Comparison of ENCODE assay signal across 8 cellular contexts in the genomic region with DNA sequence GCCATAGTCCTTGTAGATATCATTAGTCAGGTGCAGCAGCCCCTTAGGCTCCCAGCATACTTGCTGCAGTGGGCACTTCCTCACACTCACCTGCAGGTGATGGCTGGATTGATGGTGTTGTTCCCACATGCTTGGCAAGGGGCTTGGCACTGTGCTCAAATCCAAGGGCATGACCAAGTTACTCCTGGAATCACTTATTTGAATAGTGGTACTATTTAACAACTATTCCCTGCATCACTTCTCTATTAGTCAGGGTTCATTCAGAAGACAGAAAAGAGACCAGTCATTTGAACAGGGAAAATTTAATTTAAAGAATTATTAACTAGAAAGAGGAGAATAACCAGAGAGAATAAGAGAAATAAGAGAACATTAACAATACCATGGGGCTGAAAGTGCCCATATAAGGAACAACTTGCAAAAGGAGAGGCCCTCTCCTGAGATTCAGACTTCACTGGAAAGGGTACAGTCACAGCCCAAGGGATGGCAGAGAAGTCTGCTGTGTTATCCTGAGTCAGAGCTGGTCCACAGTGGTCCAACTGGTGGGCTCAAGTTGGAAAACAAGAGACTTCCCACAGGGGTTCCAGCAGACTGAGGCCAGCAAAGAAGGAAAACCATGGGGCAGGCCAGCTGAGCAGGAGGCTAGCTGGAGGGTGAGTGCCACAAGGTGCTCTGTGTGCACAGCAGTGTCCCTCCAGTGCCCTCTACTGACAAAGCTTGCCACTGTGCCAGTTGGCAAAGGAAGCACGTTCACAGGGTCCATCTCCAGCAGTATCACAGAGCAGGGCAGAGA. TPM values are rescaled to one million over a fixed set of nuclear protein-coding genes. Genes with fewer than 3 reads are reported as not detected.
A peak's percentile ranks its signal among the peaks of the same experiment; 100 is the strongest.
DNase-seq lines count a peak whose midpoint lies in the region; ATAC-seq lines count a peak whose summit lies in the region.

No MANE protein-coding gene starts in this region.

- H3K36me3 Mint-ChIP-seq in activated CD4-positive, alpha-beta T cell treated with anti-CD3 and anti-CD28 coated beads, Interleukin-2, amount 10 ng/mL, durations not matched to agents 24 days and 14 days (ENCODE audit: low read depth) = no peaks in the 10 kb centered on the region
- H3K36me3 Mint-ChIP-seq in naive thymus-derived CD8-positive, alpha-beta T cell = no peaks in the 10 kb centered on the region

- DNase-seq in activated naive CD4-positive, alpha-beta T cell treated with Interleukin-2 at 50 U/mL for 16 hours = peak; percentile 36
- DNase-seq in activated naive CD4-positive, alpha-beta T cell treated with anti-CD3 and anti-CD28 coated beads, Interleukin-2, amount 50 U/mL, for 16 hours = no peak
- DNase-seq in NCI-H128 (lab: John Stamatoyannopoulos, UW; ENCODE audit: unreplicated experiment) (peak; percentile 11), fibroblast of gingiva (ENCODE audit: low read depth) (peak; percentile 19), neuronal stem cell (ENCODE audit: low spot score) (no peak)
- peak; percentile 79 for DNase-seq in activated CD4-positive, alpha-beta T cell treated with anti-CD3 and anti-CD28 coated beads, Interleukin-2, amount 10 ng/mL, durations not matched to agents 24 days and 14 days
- DNase-seq in naive thymus-derived CD8-positive, alpha-beta T cell = peak in 1 of 10 donors; percentile 9

- no peaks in the 10 kb centered on the region for H3K9me3 Mint-ChIP-seq in activated CD4-positive, alpha-beta T cell treated with anti-CD3 and anti-CD28 coated beads, Interleukin-2, amount 10 ng/mL, durations not matched to agents 24 days and 14 days
- H3K9me3 Mint-ChIP-seq in naive thymus-derived CD8-positive, alpha-beta T cell = no peaks in the 10 kb centered on the region

- intact Hi-C loops in activated CD4-positive, alpha-beta T cell treated with anti-CD3 and anti-CD28 coated beads, Interleukin-2, amount 10 ng/mL, durations not matched to agents 24 days and 14 days (cut with micrococcal nuclease) = no loop called here

- no peak overlapping the region for H2AFZ ChIP-seq in neuronal stem cell (ENCODE audit: low read length)

- peaks cover under 1% of the 10 kb centered on the region for H3K4me1 Mint-ChIP-seq in activated CD4-positive, alpha-beta T cell treated with anti-CD3 and anti-CD28 coated beads, Interleukin-2, amount 10 ng/mL, durations not matched to agents 24 days and 14 days
- H3K4me1 Mint-ChIP-seq in naive thymus-derived CD8-positive, alpha-beta T cell = no peaks in the 10 kb centered on the region

- H3K9ac ChIP-seq in neuronal stem cell (ENCODE audit: low read depth, low read length, poor library complexity) = no peak overlapping the region

- no peak overlapping the region for H3K4me3 Mint-ChIP-seq in activated CD4-positive, alpha-beta T cell treated with anti-CD3 and anti-CD28 coated beads, Interleukin-2, amount 10 ng/mL, durations not matched to agents 24 days and 14 days
- no peak overlapping the region for H3K4me3 Mint-ChIP-seq in naive thymus-derived CD8-positive, alpha-beta T cell

- no peaks in the 10 kb centered on the region for H3K36me3 ChIP-seq in neuronal stem cell (replicated peaks in 1 of 2; ENCODE audit: control insufficient read depth in 2 of 2, insufficient read depth in 2 of 2, low read length in 2 of 2)

- no peak overlapping the region for H3K4ac ChIP-seq in neuronal stem cell (ENCODE audit: low read length)

- H4K8ac ChIP-seq in neuronal stem cell (ENCODE audit: low read depth, low read length) = no peak overlapping the region

- H2BK12ac ChIP-seq in neuronal stem cell (ENCODE audit: low read length) = no peak overlapping the region

- H2AK5ac ChIP-seq in neuronal stem cell (ENCODE audit: low read depth, low read length) = no peak overlapping the region

- ATAC-seq in HG02623 (IDR thresholded peaks at IDR 0.05; ENCODE audit: unreplicated experiment) = peak; percentile 86
- peak; percentile 58 to 61 for ATAC-seq in naive thymus-derived CD8-positive, alpha-beta T cell

- peaks cover 0 to 2% of the 10 kb centered on the region in 2 donors for H3K9me3 ChIP-seq in neuronal stem cell (replicated peaks in 1 of 2; ENCODE audit: control insufficient read depth in 2 of 2, insufficient read depth in 1 of 2, low read depth in 1 of 2, low read length in 2 of 2)

- H3K4me1 ChIP-seq in neuronal stem cell (ENCODE audit: control insufficient read depth in 2 of 2, insufficient read depth in 1 of 2, low read depth in 1 of 2, low read length in 2 of 2) = peaks cover 0 to 1% of the 10 kb centered on the region in 2 donors

- no peak overlapping the region for H2BK120ac ChIP-seq in neuronal stem cell (ENCODE audit: low read depth, low read length)

- H3K27me3 Mint-ChIP-seq in activated CD4-positive, alpha-beta T cell treated with anti-CD3 and anti-CD28 coated beads, Interleukin-2, amount 10 ng/mL, durations not matched to agents 24 days and 14 days = peaks cover 27% of the 10 kb centered on the region
- peaks cover 4 to 19% (median 16%) of the 10 kb centered on the region in 5 donors for H3K27me3 Mint-ChIP-seq in naive thymus-derived CD8-positive, alpha-beta T cell

- no peak overlapping the region for H3K14ac ChIP-seq in neuronal stem cell (ENCODE audit: low read length)

- no CpG with 5 or more reads among the region's 1 CpG for WGBS in neuronal stem cell (ENCODE audit: extremely low coverage in 2 of 2, insufficient read length in 2 of 2, insufficient replicate concordance in 1 of 2), 2 donors

- H3K23ac ChIP-seq in neuronal stem cell (ENCODE audit: low read depth, low read length, poor library complexity) = no peak overlapping the region

- no peak overlapping the region for H3K4me2 ChIP-seq in neuronal stem cell (ENCODE audit: insufficient read depth, low read length, poor library complexity, severe bottlenecking)

- H4K91ac ChIP-seq in neuronal stem cell (ENCODE audit: low read depth, low read length, poor library complexity) = no peak overlapping the region

- H3K27ac ChIP-seq in neuronal stem cell (replicated peaks; ENCODE audit: low read length) = no peak overlapping the region

- no peak overlapping the region for H3K18ac ChIP-seq in neuronal stem cell (ENCODE audit: low read length)

- no peak overlapping the region for H3K4me3 ChIP-seq in neuronal stem cell (ENCODE audit: low read length in 2 of 2)

- POLR2A ChIA-PET in naive thymus-derived CD8-positive, alpha-beta T cell (lab: Charles Lee) = no interaction called here

- H2BK5ac ChIP-seq in neuronal stem cell (ENCODE audit: low read length) = no peak overlapping the region

- no peaks in the 10 kb centered on the region for H3K79me1 ChIP-seq in neuronal stem cell (ENCODE audit: low read depth, low read length)

- no peaks in the 10 kb centered on the region for H3K27me3 ChIP-seq in neuronal stem cell (ENCODE audit: control insufficient read depth in 3 of 3, insufficient read depth in 3 of 3, low read depth in 1 of 3, low read length in 3 of 3)

- H3K27ac Mint-ChIP-seq in activated CD4-positive, alpha-beta T cell treated with anti-CD3 and anti-CD28 coated beads, Interleukin-2, amount 10 ng/mL, durations not matched to agents 24 days and 14 days = no peak overlapping the region
- peak overlapping the region in 1 of 10 donors; percentile 19 for H3K27ac Mint-ChIP-seq in naive thymus-derived CD8-positive, alpha-beta T cell

- no peak overlapping the region for H2BK15ac ChIP-seq in neuronal stem cell (ENCODE audit: low read length)

RNA-seq across cellular contexts. Expression of a gene that starts 9.8 kb away (rescaled TPM):
- 0.45 and 0.54 TPM in 2 replicates for total RNA-seq in activated CD4-positive, alpha-beta T cell treated with anti-CD3 and anti-CD28 coated beads, Interleukin-2, amount 10 ng/mL, durations not matched to agents 24 days and 14 days
- 1 to 10 TPM; 6.7 to 8.7 TPM for total RNA-seq in naive thymus-derived CD8-positive, alpha-beta T cell
- not detected for polyA plus RNA-seq in naive thymus-derived CD8-positive, alpha-beta T cell
- 1.2 TPM for polyA plus RNA-seq in neuronal stem cell (2013, experiment 1 of 2)
- polyA plus RNA-seq in neuronal stem cell (2013, experiment 2 of 2) = 1.6 TPM

RNA-seq across cellular contexts. Expression of a gene that starts 22.1 kb away (rescaled TPM):
- 10.1 and 12.3 TPM in 2 replicates for total RNA-seq in activated CD4-positive, alpha-beta T cell treated with anti-CD3 and anti-CD28 coated beads, Interleukin-2, amount 10 ng/mL, durations not matched to agents 24 days and 14 days
- total RNA-seq in naive thymus-derived CD8-positive, alpha-beta T cell = 1 to 10 TPM; 8.6 to 9.6 TPM
- polyA plus RNA-seq in naive thymus-derived CD8-positive, alpha-beta T cell = 1 to 10 TPM; 1.4 to 5.8 (median 2.2) TPM
- 10.3 TPM for polyA plus RNA-seq in neuronal stem cell (2013, experiment 1 of 2)
- polyA plus RNA-seq in neuronal stem cell (2013, experiment 2 of 2) = 11.0 TPM

Comparison
In these comparisons a context has a peak if more than half of its experiments do, and no peak if none do; other contexts are left out.
1. DNase-seq: peak in activated naive CD4-positive, alpha-beta T cell treated with Interleukin-2 at 50 U/mL for 16 hours (single experiment), NCI-H128 (single experiment), activated CD4-positive, alpha-beta T cell treated with anti-CD3 and anti-CD28 coated beads, Interleukin-2, amount 10 ng/mL, durations not matched to agents 24 days and 14 days (single experiment) and fibroblast of gingiva (single experiment); none in activated naive CD4-positive, alpha-beta T cell treated with anti-CD3 and anti-CD28 coated beads, Interleukin-2, amount 50 U/mL, for 16 hours (single experiment) and neuronal stem cell (single experiment).